Comparison of ENCODE assay signal across 32 cellular contexts in the genomic region with DNA sequence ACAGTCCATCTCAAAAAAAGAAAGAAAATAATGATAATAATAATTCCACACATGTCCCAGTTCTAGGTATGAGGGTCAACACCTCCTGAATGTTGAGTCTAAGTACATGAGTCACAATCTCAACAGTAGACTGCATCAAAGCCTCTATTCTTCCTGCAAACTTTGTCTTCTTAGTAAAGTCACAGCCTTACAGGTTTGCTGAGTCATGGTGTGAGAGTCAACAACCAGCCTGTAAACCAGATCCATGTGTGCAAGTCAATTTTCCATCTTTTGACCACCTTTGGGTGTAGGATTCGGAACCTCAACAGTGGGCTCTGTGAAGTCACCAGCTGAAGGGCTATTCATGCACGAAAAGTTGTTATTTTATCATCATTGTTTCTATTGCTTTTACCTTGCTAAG. TPM values are rescaled to one million over a fixed set of nuclear protein-coding genes. Genes with fewer than 3 reads are reported as not detected.
"Had no signal": no experiment of that assay in that cellular context is flagged by ENCODE, and none has a peak within 500 bp of the region (broad histone marks: within the 10 kb centered on the region; RNA-seq: fewer than 3 reads in every experiment).

No MANE protein-coding gene starts in this region.

- H3K4me1 ChIP-seq: esophagus squamous epithelium, gastrocnemius medialis, heart right ventricle, left lung, lower lobe of right lung had no signal

- H3K27ac ChIP-seq: coronary artery, dorsolateral prefrontal cortex, esophagus squamous epithelium, gastrocnemius medialis, heart right ventricle, left lung, lower lobe of right lung had no signal

- FAIRE-seq: endothelial cell of umbilical vein, islet of Langerhans, keratinocyte had no signal

- H3K27me3 ChIP-seq: esophagus squamous epithelium, gastrocnemius medialis had no signal

- ATAC-seq: gastrocnemius medialis, heart right ventricle, left cardiac atrium, left lung, left ventricle myocardium superior, lower lobe of right lung, mucosa of descending colon had no signal

- H3K4me3 ChIP-seq: coronary artery, dorsolateral prefrontal cortex, esophagus squamous epithelium, gastrocnemius medialis, heart right ventricle, left lung, lower lobe of right lung, mucosa of descending colon had no signal

- H3K27me3 Mint-ChIP-seq: naive B cell had no signal

- H3K4me3 Mint-ChIP-seq: mesothelial cell of epicardium had no signal

- H3K27ac Mint-ChIP-seq: mesothelial cell of epicardium had no signal

- H3K36me3 ChIP-seq: esophagus squamous epithelium, gastrocnemius medialis, heart right ventricle, left lung, lower lobe of right lung had no signal

- H3K9me3 ChIP-seq: gastrocnemius medialis had no signal

- H3K4me1 Mint-ChIP-seq: mesothelial cell of epicardium, naive B cell had no signal

- DNase-seq: dermis blood vessel endothelial cell; dorsolateral prefrontal cortex; effector CD4-positive, alpha-beta T cell; effector memory CD4-positive, alpha-beta T cell; esophagus squamous epithelium; foreskin fibroblast; foreskin melanocyte; gastrocnemius medialis; glutamatergic neuron; head of caudate nucleus; heart right ventricle; hippocampal formation; left cardiac atrium; left lung; left ventricle myocardium superior; lower lobe of right lung; mesenchymal stem cell; mucosa of descending colon; naive B cell had no signal

RNA-seq across cellular contexts. Expression of a gene that starts 25.7 kb away (rescaled TPM):
- total RNA-seq: dermis blood vessel endothelial cell, endothelial cell of umbilical vein, epithelial cell of proximal tubule, esophagus squamous epithelium, gastrocnemius medialis, glomerular endothelial cell, heart right ventricle, kidney epithelial cell, left cardiac atrium, left lung, left ventricle myocardium superior, lower leg skin, lower lobe of right lung, lung microvascular endothelial cell, mesenteric fat pad, mesothelial cell of epicardium, mucosa of descending colon, myocyte had no signal
- polyA plus RNA-seq: endothelial cell of umbilical vein, esophagus, heart right ventricle, keratinocyte had no signal
